In genomic region chr7:50742401-50742800, GRCh38 we compare ENCODE assay signal across 21 cellular contexts.
"Had no signal": no experiment of that assay in that cellular context is flagged by ENCODE, and none has a peak within 500 bp of the region (broad histone marks: within the 10 kb centered on the region; RNA-seq: fewer than 3 reads in every experiment).

No MANE protein-coding gene starts in this region.

- H3K36me3 Mint-ChIP-seq: naive thymus-derived CD8-positive, alpha-beta T cell; stimulated activated naive B cell treated with anti-CD40 and anti-IgM and Interleukin-4, amounts not matched to agents 10 μg/mL and 1 μg/mL and 100 μg/mL, for 72 hours had no signal

- H3K27ac ChIP-seq: coronary artery, dorsolateral prefrontal cortex, heart left ventricle, neutrophil, right atrium auricular region, sigmoid colon, skin epidermis, testis, transverse colon had no signal

- H3K27me3 ChIP-seq: dorsolateral prefrontal cortex, heart left ventricle, neutrophil, right atrium auricular region, sigmoid colon, testis, transverse colon had no signal

- H3K4me3 ChIP-seq: coronary artery, dorsolateral prefrontal cortex, heart left ventricle, lung, right atrium auricular region, sigmoid colon, skin epidermis, testis, transverse colon had no signal

- ATAC-seq: left colon; left ventricle myocardium superior; naive thymus-derived CD8-positive, alpha-beta T cell; stimulated activated naive B cell treated with anti-CD40 and anti-IgM and Interleukin-4, amounts not matched to agents 10 μg/mL and 1 μg/mL and 100 μg/mL, for 72 hours; stimulated activated naive CD8-positive, alpha-beta T cell treated with anti-CD3 and anti-CD28 coated beads, Interleukin-15, amount 100 ng/mL, for 72 hours had no signal

- H3K36me3 ChIP-seq: transverse colon had no signal

- H3K9me3 ChIP-seq: heart left ventricle, neutrophil, right atrium auricular region, sigmoid colon, testis, transverse colon had no signal

- H3K4me3 Mint-ChIP-seq: naive thymus-derived CD8-positive, alpha-beta T cell; stimulated activated naive B cell treated with anti-CD40 and anti-IgM and Interleukin-4, amounts not matched to agents 10 μg/mL and 1 μg/mL and 100 μg/mL, for 72 hours; stimulated activated naive CD8-positive, alpha-beta T cell treated with anti-CD3 and anti-CD28 coated beads, Interleukin-15, amount 100 ng/mL, for 72 hours had no signal

- H3K27me3 Mint-ChIP-seq: naive thymus-derived CD8-positive, alpha-beta T cell; stimulated activated naive CD8-positive, alpha-beta T cell treated with anti-CD3 and anti-CD28 coated beads, Interleukin-15, amount 100 ng/mL, for 72 hours had no signal

- DNase-seq: dorsolateral prefrontal cortex; effector CD8-positive, alpha-beta T cell; heart left ventricle; hippocampal formation; left colon; left ventricle myocardium superior; mesendoderm; naive thymus-derived CD8-positive, alpha-beta T cell; posterior cingulate gyrus; sigmoid colon; stimulated activated CD4-positive, alpha-beta T cell treated with anti-CD3 and anti-CD28 coated beads, Interleukin-2, amount 100 ng/mL, for 24 hours; stimulated activated CD4-positive, alpha-beta T cell treated with anti-CD3 and anti-CD28 coated beads, Interleukin-4, amount 100 ng/mL, for 4 hours; stimulated activated naive B cell treated with anti-CD40 and anti-IgM and Interleukin-4, amounts not matched to agents 10 μg/mL and 1 μg/mL and 100 μg/mL, for 72 hours; stimulated activated naive CD8-positive, alpha-beta T cell treated with anti-CD3 and anti-CD28 coated beads, Interleukin-15, amount 100 ng/mL, for 72 hours; testis; transverse colon had no signal

- H3K27ac Mint-ChIP-seq: stimulated activated naive B cell treated with anti-CD40 and anti-IgM and Interleukin-4, amounts not matched to agents 10 μg/mL and 1 μg/mL and 100 μg/mL, for 72 hours; stimulated activated naive CD8-positive, alpha-beta T cell treated with anti-CD3 and anti-CD28 coated beads, Interleukin-15, amount 100 ng/mL, for 72 hours had no signal

- H3K9me3 Mint-ChIP-seq: stimulated activated naive CD8-positive, alpha-beta T cell treated with anti-CD3 and anti-CD28 coated beads, Interleukin-15, amount 100 ng/mL, for 72 hours had no signal

- H3K4me1 ChIP-seq: testis had no signal
